Comparison of ENCODE assay signal across 8 cellular contexts in the genomic region with DNA sequence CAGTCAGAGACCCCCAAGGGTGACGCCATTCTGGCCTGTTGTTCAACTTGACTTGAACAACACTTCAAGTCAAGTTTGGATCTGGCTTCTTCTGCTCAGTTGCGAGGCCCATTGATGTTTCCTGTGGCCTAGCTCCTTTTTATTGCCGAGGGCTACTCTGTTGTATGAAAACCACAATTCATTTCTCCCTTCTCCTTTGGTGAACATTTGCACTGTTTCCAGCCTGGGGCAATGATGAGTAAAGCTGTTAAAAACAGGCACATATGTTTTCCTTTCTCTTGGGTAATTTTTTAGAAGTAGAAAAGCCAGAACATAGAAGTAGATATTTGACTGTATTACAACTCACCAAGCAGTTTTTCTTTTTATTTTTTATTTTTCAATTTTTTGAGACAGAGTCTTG. TPM values are rescaled to one million over a fixed set of nuclear protein-coding genes. Genes with fewer than 3 reads are reported as not detected.
A peak's percentile ranks its signal among the peaks of the same experiment; 100 is the strongest.
DNase-seq lines count a peak whose midpoint lies in the region; TF ChIP-seq lines count a peak whose summit lies in the region.
"Not testable (repeated sequence)": the region's sequence is repeated elsewhere in the genome, so short reads cannot be mapped to it uniquely, and the experiment has no call there.

No MANE protein-coding gene starts in this region.

- not testable (repeated sequence) for BruUV-seq in mammary epithelial cell (replicated peaks; lab: Mats Ljungman, UMichigan)

- H3K4me2 ChIP-seq in mammary epithelial cell (ENCODE audit: insufficient read depth, low read depth, low read length): not testable (repeated sequence)

- peak overlapping the region; percentile 68 for H3K27ac Mint-ChIP-seq in activated T-helper 1 cell treated with anti-CD3 and anti-CD28 coated beads, Interleukin-12 subunit alpha, Interleukin-12 subunit beta, Interleukin-2, Interleukin-4 antibody, amounts not matched to agents 30 ng/mL and 10 ng/mL and 1 ng/mL, durations not matched to agents 14 hours and 24 hours and 36 hours
- peak overlapping the region; percentile 12 for H3K27ac Mint-ChIP-seq in osteocyte (ENCODE audit: unreplicated experiment)

- H2AFZ ChIP-seq in mammary epithelial cell (ENCODE audit: low read depth, low read length): not testable (repeated sequence)

- CTCF ChIA-PET in BJ (lab: Yijun Ruan, JAX) (interaction anchor here (1.1 to 2.1 kb wide), 4 partner anchors 12 to 30 kb away, joined by 3 to 4 read pairs (median 3); no protein-coding TSS in a partner anchor), mammary epithelial cell (lab: Charles Lee; ENCODE audit: low non-redundant PET) (interaction anchor here (0.5 kb wide), 1 partner anchor 22 kb away, joined by 3 read pairs; no protein-coding TSS in a partner anchor)

- H3K36me3 Mint-ChIP-seq in activated T-helper 1 cell treated with anti-CD3 and anti-CD28 coated beads, Interleukin-12 subunit alpha, Interleukin-12 subunit beta, Interleukin-2, Interleukin-4 antibody, amounts not matched to agents 30 ng/mL and 10 ng/mL and 1 ng/mL, durations not matched to agents 14 hours and 24 hours and 36 hours (ENCODE audit: low read depth): peaks cover 24% of the 10 kb centered on the region
- peaks cover 12% of the 10 kb centered on the region for H3K36me3 Mint-ChIP-seq in osteocyte (ENCODE audit: unreplicated experiment)

- dilution Hi-C loops in mammary epithelial cell (cut with HindIII; ENCODE audit: low sequenced_read_pairs): not testable (repeated sequence)

- peaks cover 21% of the 10 kb centered on the region for H3K4me1 ChIP-seq in mammary epithelial cell (ENCODE audit: insufficient read depth, low read length)

- in situ Hi-C loops in mammary epithelial cell (cut with MboI; ENCODE audit: low sequenced_read_pairs in 2 of 2): not testable (repeated sequence)

- H3K27ac ChIP-seq in mammary epithelial cell (ENCODE audit: insufficient read depth, low read depth, low read length): not testable (repeated sequence)

- not testable (repeated sequence) for H3K9ac ChIP-seq in mammary epithelial cell (ENCODE audit: insufficient read depth, low read length)

- not testable (repeated sequence) for H3K4me3 Mint-ChIP-seq in activated T-helper 1 cell treated with anti-CD3 and anti-CD28 coated beads, Interleukin-12 subunit alpha, Interleukin-12 subunit beta, Interleukin-2, Interleukin-4 antibody, amounts not matched to agents 30 ng/mL and 10 ng/mL and 1 ng/mL, durations not matched to agents 14 hours and 24 hours and 36 hours; osteocyte (ENCODE audit: unreplicated experiment)

- not testable (repeated sequence) for H3K27me3 ChIP-seq in BJ (ENCODE audit: control insufficient read depth, insufficient read depth, low read length); mammary epithelial cell (ENCODE audit: insufficient read depth, low read length)

- H3K79me2 ChIP-seq in mammary epithelial cell (ENCODE audit: insufficient read depth, low read length): not testable (repeated sequence)

- not testable (repeated sequence) for H3K9me3 ChIP-seq in mammary epithelial cell (replicated peaks; ENCODE audit: insufficient read depth, low read length)

- POLR2A ChIA-PET in BJ (lab: Charles Lee): not testable (repeated sequence)

- H3K4me1 Mint-ChIP-seq in activated T-helper 1 cell treated with anti-CD3 and anti-CD28 coated beads, Interleukin-12 subunit alpha, Interleukin-12 subunit beta, Interleukin-2, Interleukin-4 antibody, amounts not matched to agents 30 ng/mL and 10 ng/mL and 1 ng/mL, durations not matched to agents 14 hours and 24 hours and 36 hours (ENCODE audit: low read depth): peaks cover 39% of the 10 kb centered on the region
- peaks cover 37% of the 10 kb centered on the region for H3K4me1 Mint-ChIP-seq in osteocyte (ENCODE audit: unreplicated experiment)

- not testable (repeated sequence) for H3K27me3 Mint-ChIP-seq in activated T-helper 1 cell treated with anti-CD3 and anti-CD28 coated beads, Interleukin-12 subunit alpha, Interleukin-12 subunit beta, Interleukin-2, Interleukin-4 antibody, amounts not matched to agents 30 ng/mL and 10 ng/mL and 1 ng/mL, durations not matched to agents 14 hours and 24 hours and 36 hours (ENCODE audit: insufficient read depth); osteocyte (ENCODE audit: unreplicated experiment)

- intact Hi-C loops in activated T-helper 1 cell treated with anti-CD3 and anti-CD28 coated beads, Interleukin-12 subunit alpha, Interleukin-12 subunit beta, Interleukin-2, Interleukin-4 antibody, amounts not matched to agents 30 ng/mL and 10 ng/mL and 1 ng/mL, durations not matched to agents 14 hours and 24 hours and 36 hours (cut with micrococcal nuclease); mammary epithelial cell (cut with micrococcal nuclease): not testable (repeated sequence)

- WGBS in mammary epithelial cell (ENCODE audit: low coverage, missing lambda C conversion rate): 30% methylated on average over 2 of the region's 3 CpGs

- not testable (repeated sequence) for H3K36me3 ChIP-seq in BJ (ENCODE audit: control insufficient read depth, insufficient read depth, low read length); mammary epithelial cell (ENCODE audit: insufficient read depth, low read length)

- not testable (repeated sequence) for H3K4me3 ChIP-seq in BJ (ENCODE audit: low read depth, low read length); mammary epithelial cell (replicated peaks in 1 of 3; ENCODE audit: insufficient read depth in 1 of 3, low read depth in 2 of 3, low read length in 3 of 3); fibroblast of villous mesenchyme (ENCODE audit: low read depth, low read length)

- not testable (repeated sequence) for H4K20me1 ChIP-seq in mammary epithelial cell (ENCODE audit: insufficient read depth, low read length)

- not testable (repeated sequence) for H3K9me3 Mint-ChIP-seq in activated T-helper 1 cell treated with anti-CD3 and anti-CD28 coated beads, Interleukin-12 subunit alpha, Interleukin-12 subunit beta, Interleukin-2, Interleukin-4 antibody, amounts not matched to agents 30 ng/mL and 10 ng/mL and 1 ng/mL, durations not matched to agents 14 hours and 24 hours and 36 hours; osteocyte (ENCODE audit: unreplicated experiment)

- DNase-seq in BJ (ENCODE audit: low read depth) (peak; percentile 73), GM04504 (ENCODE audit: low read depth) (peak; percentile 67), MV-4-11 (lab: John Stamatoyannopoulos, UW) (peak; percentile 46), T1000 (lab: John Stamatoyannopoulos, UW) (peak; percentile 61), mammary epithelial cell (peak; percentile 85), fibroblast of villous mesenchyme (ENCODE audit: low read depth) (peak; percentile 62)
- DNase-seq in activated T-helper 1 cell treated with anti-CD3 and anti-CD28 coated beads, Interleukin-12 subunit alpha, Interleukin-12 subunit beta, Interleukin-2, Interleukin-4 antibody, amounts not matched to agents 30 ng/mL and 10 ng/mL and 1 ng/mL, durations not matched to agents 14 hours and 24 hours and 36 hours (ENCODE audit: low spot score); osteocyte (ENCODE audit: extremely low spot score, unreplicated experiment): not testable (repeated sequence)

- TF ChIP-seq CTCF in BJ (IDR thresholded peaks at IDR 0.05; ENCODE audit: insufficient read depth, low read depth, low read length); mammary epithelial cell (conservative IDR thresholded peaks at IDR 0.05 in 1 of 2, IDR thresholded peaks at IDR 0.05 in 1 of 2; ENCODE audit: extremely low read depth in 1 of 2, insufficient read depth in 1 of 2, low read depth in 1 of 2, low read length in 2 of 2); fibroblast of villous mesenchyme (IDR thresholded peaks at IDR 0.05; ENCODE audit: insufficient read depth, low read depth, low read length); osteocyte (IDR thresholded peaks at IDR 0.05): not testable (repeated sequence)

RNA-seq across cellular contexts. Expression of a gene that starts 1.7 kb away (rescaled TPM):
- polyA plus RNA-seq in BJ (2011; rRNA removed): 0.94 and 2.4 TPM in 2 replicates
- 0.90 and 3.2 TPM in 2 replicates for polyA minus RNA-seq in BJ (2011; rRNA and poly(A)+ RNA removed)
- 38.4 and 39.7 TPM in 2 replicates for total RNA-seq in activated T-helper 1 cell treated with anti-CD3 and anti-CD28 coated beads, Interleukin-12 subunit alpha, Interleukin-12 subunit beta, Interleukin-2, Interleukin-4 antibody, amounts not matched to agents 30 ng/mL and 10 ng/mL and 1 ng/mL, durations not matched to agents 14 hours and 24 hours and 36 hours
- total RNA-seq in mammary epithelial cell: under 1 TPM; 0.17 to 0.47 TPM
- 0.75 TPM for polyA plus RNA-seq in mammary epithelial cell
- not detected for polyA minus RNA-seq in mammary epithelial cell
- total RNA-seq in fibroblast of villous mesenchyme: 1.7 and 2.3 TPM in 2 replicates
- total RNA-seq in osteocyte: 3.1 and 4.5 TPM in 2 replicates
